In the genomic region with DNA sequence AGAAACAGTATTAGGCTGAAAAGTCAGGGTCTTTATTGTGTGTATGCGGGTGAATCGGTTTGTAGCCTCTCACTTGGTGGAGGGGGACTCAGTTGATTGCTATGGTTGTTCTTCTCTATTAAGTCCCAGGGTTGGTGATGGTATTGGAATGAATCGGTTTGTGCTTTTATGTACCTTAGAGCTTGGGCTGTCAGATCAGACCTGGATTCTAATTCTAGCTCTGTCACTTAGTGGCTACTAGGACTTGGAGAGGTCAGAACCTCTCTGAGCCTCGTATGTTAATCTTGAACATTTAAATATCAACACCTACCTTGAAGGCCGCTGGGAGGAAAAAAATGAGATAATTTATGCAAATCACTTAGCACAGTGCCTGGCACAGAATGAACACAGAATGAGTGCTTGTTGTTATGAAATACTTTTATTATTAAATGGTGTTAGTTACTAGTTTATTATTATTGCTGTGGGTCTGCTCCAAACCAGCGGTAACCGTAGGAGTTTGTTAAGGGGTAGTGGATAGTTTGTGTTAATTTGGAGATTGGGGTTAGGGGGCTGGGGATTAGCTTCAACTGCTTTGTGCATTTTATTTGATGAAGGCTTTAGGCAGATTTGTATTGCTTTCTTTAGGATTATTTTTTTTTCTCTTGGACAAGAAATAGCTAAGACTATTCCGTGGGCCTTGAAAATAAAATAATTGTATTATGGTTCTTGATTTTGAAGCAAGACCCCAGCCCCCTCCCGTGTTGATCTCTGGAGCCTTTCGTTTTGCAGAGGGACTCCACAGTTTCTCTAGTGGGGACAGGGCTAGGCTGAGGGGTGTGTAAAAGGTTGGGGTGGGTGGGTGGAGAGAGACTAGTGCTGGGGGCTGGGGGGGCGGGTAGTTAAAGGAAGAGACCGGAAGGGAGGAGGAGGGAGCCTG, we compare ENCODE assay signal across 8 cellular contexts. TPM values are rescaled to one million over a fixed set of nuclear protein-coding genes. Genes with fewer than 3 reads are reported as not detected.
A peak's percentile ranks its signal among the peaks of the same experiment; 100 is the strongest.
DNase-seq lines count a peak whose midpoint lies in the region; ATAC-seq, FAIRE-seq and TF ChIP-seq lines count a peak whose summit lies in the region.

No MANE protein-coding gene starts in this region.

- H3K36me3 ChIP-seq in ACC112 (ENCODE audit: insufficient read depth, low read length) (no peaks in the 10 kb centered on the region; the same call in 1 of the 2 replicates), H7 (replicated peaks; ENCODE audit: control insufficient read depth, insufficient read depth, low read length) (no peaks in the 10 kb centered on the region), keratinocyte (ENCODE audit: control insufficient read depth in 2 of 2, extremely low read depth in 1 of 2, insufficient read depth in 2 of 2, low read length in 2 of 2) (peaks cover 5 to 8% of the 10 kb centered on the region in 2 experiments)

- POLR2A ChIA-PET in activated CD8-positive, alpha-beta T cell treated with anti-CD3 and anti-CD28 coated beads, Interleukin-2, amount 10 ng/mL, durations not matched to agents 7 days and 5 days (lab: Charles Lee): interaction anchor here (0.6 to 1.8 kb wide), 6 partner anchors 10 to 95 kb away, joined by 3 to 5 read pairs (median 4); a partner anchor contains a TSS

- CTCF ChIA-PET in activated CD8-positive, alpha-beta T cell treated with anti-CD3 and anti-CD28 coated beads, Interleukin-2, amount 10 ng/mL, durations not matched to agents 7 days and 5 days (lab: Charles Lee): interaction anchor here (0.8 to 6.8 kb wide), 10 partner anchors 12 to 204 kb away, joined by 3 to 52 read pairs (median 4); a partner anchor contains a TSS

- dilution Hi-C loops in keratinocyte (cut with MboI; ENCODE audit: extremely low pct_ligation_motif_present, low sequenced_read_pairs): no loop called here

- peak; percentile 46 for FAIRE-seq in keratinocyte (lab: Jason Lieb, UNC)

- H3K4me1 ChIP-seq in ACC112 (ENCODE audit: control insufficient read depth, insufficient read depth, low read length, unreplicated experiment) (peaks cover 28% of the 10 kb centered on the region), keratinocyte (ENCODE audit: control insufficient read depth, extremely low read depth, insufficient read depth, low read length) (peaks cover 50% of the 10 kb centered on the region)

- peak overlapping the region; percentile 90 for H3K4me3 Mint-ChIP-seq in activated CD8-positive, alpha-beta T cell treated with anti-CD3 and anti-CD28 coated beads, Interleukin-2, amount 10 ng/mL, durations not matched to agents 7 days and 5 days

- no peak for TF ChIP-seq CTCF in keratinocyte (optimal IDR thresholded peaks at IDR 0.05 in 1 of 3, IDR thresholded peaks at IDR 0.05 in 1 of 3, conservative IDR thresholded peaks at IDR 0.05 in 1 of 3; ENCODE audit: extremely low read depth in 1 of 3, insufficient read depth in 2 of 3, low read length in 3 of 3)

- H3K27ac ChIP-seq in ACC112 (ENCODE audit: low read depth, low read length) (peak overlapping the region; percentile 94), keratinocyte (ENCODE audit: control insufficient read depth, insufficient read depth, low read length) (peak overlapping the region; percentile 93), temporal lobe (ENCODE audit: low read depth, low read length) (peak overlapping the region; percentile 92)

- H3K79me2 ChIP-seq in ACC112 (ENCODE audit: control insufficient read depth, insufficient read depth, low read length, unreplicated experiment) (peaks cover 17% of the 10 kb centered on the region), keratinocyte (ENCODE audit: control insufficient read depth, insufficient read depth, low read length) (peaks cover 7% of the 10 kb centered on the region)

- no peaks in the 10 kb centered on the region for H4K20me1 ChIP-seq in keratinocyte (ENCODE audit: control insufficient read depth, extremely low read depth, insufficient read depth, low read length)

- H3K36me3 Mint-ChIP-seq in activated CD8-positive, alpha-beta T cell treated with anti-CD3 and anti-CD28 coated beads, Interleukin-2, amount 10 ng/mL, durations not matched to agents 7 days and 5 days (ENCODE audit: low read depth): no peaks in the 10 kb centered on the region

- no peaks in the 10 kb centered on the region for H3K27me3 ChIP-seq in ACC112 (ENCODE audit: insufficient read depth, low read length)
- H3K27me3 ChIP-seq in H7 (ENCODE audit: control insufficient read depth, insufficient read depth, low read length): peaks cover 46% of the 10 kb centered on the region
- H3K27me3 ChIP-seq in keratinocyte (ENCODE audit: control insufficient read depth, extremely low read depth, insufficient read depth, low read length): no peaks in the 10 kb centered on the region

- H2AFZ ChIP-seq in ACC112 (ENCODE audit: low read length, unreplicated experiment) (no peak overlapping the region), keratinocyte (ENCODE audit: control insufficient read depth, low read length) (no peak overlapping the region)

- H3K9me3 ChIP-seq in keratinocyte (ENCODE audit: control insufficient read depth, low read depth, low read length): no peaks in the 10 kb centered on the region

- H3K27me3 Mint-ChIP-seq in activated CD8-positive, alpha-beta T cell treated with anti-CD3 and anti-CD28 coated beads, Interleukin-2, amount 10 ng/mL, durations not matched to agents 7 days and 5 days (ENCODE audit: low read depth): peaks cover 5% of the 10 kb centered on the region

- DNase-seq in H7 (no peak), keratinocyte (ENCODE audit: low read depth, low spot score) (no peak), cerebellum (ENCODE audit: low spot score) (no peak)
- no peak for DNase-seq in activated CD8-positive, alpha-beta T cell treated with anti-CD3 and anti-CD28 coated beads, Interleukin-2, amount 10 ng/mL, durations not matched to agents 7 days and 5 days
- DNase-seq in activated CD8-positive, alpha-beta memory T cell treated with anti-CD3 and anti-CD28 coated beads, Interleukin-2, amount 50 U/mL, for 4 hours: no peak

- ATAC-seq in activated CD8-positive, alpha-beta T cell treated with anti-CD3 and anti-CD28 coated beads, Interleukin-2, amount 10 ng/mL, durations not matched to agents 7 days and 5 days: no peak
- no peak for ATAC-seq in HG02763 (IDR thresholded peaks at IDR 0.05; ENCODE audit: unreplicated experiment)

- H3K4me3 ChIP-seq in ACC112 (ENCODE audit: low read depth, low read length) (peak overlapping the region; percentile 83), H7 (ENCODE audit: insufficient read depth, low read depth, low read length) (peak overlapping the region; percentile 75), keratinocyte (ENCODE audit: control insufficient read depth in 2 of 3, extremely low read depth in 1 of 3, insufficient read depth in 2 of 3, low read depth in 1 of 3, low read length in 3 of 3) (peak overlapping the region; percentile 19 to 78 (median 36))

- H3K4me1 Mint-ChIP-seq in activated CD8-positive, alpha-beta T cell treated with anti-CD3 and anti-CD28 coated beads, Interleukin-2, amount 10 ng/mL, durations not matched to agents 7 days and 5 days (ENCODE audit: low read depth): peaks cover 73% of the 10 kb centered on the region

- H3K9ac ChIP-seq in keratinocyte (ENCODE audit: control insufficient read depth, extremely low read depth, insufficient read depth, low read length): peak overlapping the region; percentile 60

- H3K27ac Mint-ChIP-seq in activated CD8-positive, alpha-beta T cell treated with anti-CD3 and anti-CD28 coated beads, Interleukin-2, amount 10 ng/mL, durations not matched to agents 7 days and 5 days: peak overlapping the region; percentile 73

- no peaks in the 10 kb centered on the region for H3K9me3 Mint-ChIP-seq in activated CD8-positive, alpha-beta T cell treated with anti-CD3 and anti-CD28 coated beads, Interleukin-2, amount 10 ng/mL, durations not matched to agents 7 days and 5 days (ENCODE audit: insufficient read depth)

- peak overlapping the region; percentile 85 for H3K4me2 ChIP-seq in keratinocyte (ENCODE audit: control insufficient read depth, extremely low read depth, insufficient read depth, low read depth, low read length)

- no peaks in the 10 kb centered on the region for H3K9me1 ChIP-seq in keratinocyte (ENCODE audit: control insufficient read depth, extremely low read depth, insufficient read depth, low read length)

RNA-seq across cellular contexts. Expression of a gene that starts 3.6 kb away (rescaled TPM):
- total RNA-seq in H7 (2014; rRNA removed; shearing (Covaris generic)): 1.1 and 1.6 TPM in 2 replicates
- total RNA-seq in activated CD8-positive, alpha-beta T cell treated with anti-CD3 and anti-CD28 coated beads, Interleukin-2, amount 10 ng/mL, durations not matched to agents 7 days and 5 days: 10 to 100 TPM; 12.4 to 12.6 TPM
- 1.0 to 1.6 TPM (median 1.4 TPM) in 3 replicates for polyA plus RNA-seq in keratinocyte
- 8.2 TPM for polyA plus RNA-seq in keratinocyte (2011; ENCODE audit: low read depth)
- 1.0 and 1.6 TPM in 2 replicates for polyA plus RNA-seq in keratinocyte (2011; cell fraction: cytosol; rRNA removed)
- 11.7 and 18.0 TPM in 2 replicates for polyA plus RNA-seq in keratinocyte (2011; cell fraction: nucleus; rRNA removed)
- 9.1 and 12.5 TPM in 2 replicates for polyA plus RNA-seq in keratinocyte (2012; ENCODE audit: low replicate concordance)
- polyA minus RNA-seq in keratinocyte: 2.3 to 8.4 TPM (median 5.9 TPM) in 3 replicates
- 4.0 TPM for polyA minus RNA-seq in keratinocyte (2011; cell fraction: cytosol; rRNA and poly(A)+ RNA removed)
- 18.1 and 23.6 TPM in 2 replicates for polyA minus RNA-seq in keratinocyte (2011; cell fraction: nucleus; rRNA and poly(A)+ RNA removed)
- total RNA-seq in temporal lobe (16.2 TPM), cerebellum (16.2 TPM)

RNA-seq across cellular contexts. Expression of a gene that starts 17.2 kb away (rescaled TPM):
- total RNA-seq in H7 (2014; rRNA removed; shearing (Covaris generic)): 7.2 and 27.0 TPM in 2 replicates
- total RNA-seq in activated CD8-positive, alpha-beta T cell treated with anti-CD3 and anti-CD28 coated beads, Interleukin-2, amount 10 ng/mL, durations not matched to agents 7 days and 5 days: 1 to 10 TPM in 1 of 2 experiments, under 1 TPM in 1; 0.87 to 1.2 TPM
- 0.14 to 0.45 TPM (median 0.24 TPM) in 3 replicates for polyA plus RNA-seq in keratinocyte
- not detected for polyA plus RNA-seq in keratinocyte (2011; ENCODE audit: low read depth)
- 0.09 and 0.16 TPM in 2 replicates for polyA plus RNA-seq in keratinocyte (2011; cell fraction: cytosol; rRNA removed)
- 2.1 and 3.6 TPM in 2 replicates for polyA plus RNA-seq in keratinocyte (2011; cell fraction: nucleus; rRNA removed)
- 0.36 and 1.5 TPM in 2 replicates for polyA plus RNA-seq in keratinocyte (2012; ENCODE audit: low replicate concordance)
- polyA minus RNA-seq in keratinocyte: not detected in 3 replicates
- not detected for polyA minus RNA-seq in keratinocyte (2011; cell fraction: cytosol; rRNA and poly(A)+ RNA removed)
- 2.6 TPM in 1 of 2 replicates, not detected in the other for polyA minus RNA-seq in keratinocyte (2011; cell fraction: nucleus; rRNA and poly(A)+ RNA removed)
- total RNA-seq in temporal lobe (0.49 TPM), cerebellum (3.2 TPM)

RNA-seq across cellular contexts. Expression of a gene that starts 19.7 kb away (rescaled TPM):
- 59.0 and 81.9 TPM in 2 replicates for total RNA-seq in H7 (2014; rRNA removed; shearing (Covaris generic))
- total RNA-seq in activated CD8-positive, alpha-beta T cell treated with anti-CD3 and anti-CD28 coated beads, Interleukin-2, amount 10 ng/mL, durations not matched to agents 7 days and 5 days: 10 to 100 TPM; 92.7 to 93.1 TPM
- 41.0 to 130 TPM (median 70.9 TPM) in 3 replicates for polyA plus RNA-seq in keratinocyte
- 31.0 TPM for polyA plus RNA-seq in keratinocyte (2011; ENCODE audit: low read depth)
- 30.0 and 56.4 TPM in 2 replicates for polyA plus RNA-seq in keratinocyte (2011; cell fraction: cytosol; rRNA removed)
- 21.9 and 22.5 TPM in 2 replicates for polyA plus RNA-seq in keratinocyte (2011; cell fraction: nucleus; rRNA removed)
- 51.7 and 115 TPM in 2 replicates for polyA plus RNA-seq in keratinocyte (2012; ENCODE audit: low replicate concordance)
- 11.5 to 53.1 TPM (median 28.6 TPM) in 3 replicates for polyA minus RNA-seq in keratinocyte
- 221 TPM for polyA minus RNA-seq in keratinocyte (2011; cell fraction: cytosol; rRNA and poly(A)+ RNA removed)
- polyA minus RNA-seq in keratinocyte (2011; cell fraction: nucleus; rRNA and poly(A)+ RNA removed): 8.3 and 23.7 TPM in 2 replicates
- 25.8 TPM for total RNA-seq in temporal lobe
- 28.6 TPM for total RNA-seq in cerebellum

RNA-seq across cellular contexts. Expression of a gene that starts 20.2 kb away (rescaled TPM):
- total RNA-seq in H7 (2014; rRNA removed; shearing (Covaris generic)): 10.2 and 10.3 TPM in 2 replicates
- 10 to 100 TPM in 1 of 2 experiments, 1 to 10 TPM in 1; 9.8 to 11.2 TPM for total RNA-seq in activated CD8-positive, alpha-beta T cell treated with anti-CD3 and anti-CD28 coated beads, Interleukin-2, amount 10 ng/mL, durations not matched to agents 7 days and 5 days
- polyA plus RNA-seq in keratinocyte: 9.0 to 14.8 TPM (median 12.4 TPM) in 3 replicates
- 3.5 TPM for polyA plus RNA-seq in keratinocyte (2011; ENCODE audit: low read depth)
- 7.8 and 10.9 TPM in 2 replicates for polyA plus RNA-seq in keratinocyte (2011; cell fraction: cytosol; rRNA removed)
- polyA plus RNA-seq in keratinocyte (2011; cell fraction: nucleus; rRNA removed): 15.4 and 19.2 TPM in 2 replicates
- polyA plus RNA-seq in keratinocyte (2012; ENCODE audit: low replicate concordance): 6.5 and 9.8 TPM in 2 replicates
- polyA minus RNA-seq in keratinocyte: 6.2 to 12.7 TPM (median 6.7 TPM) in 3 replicates
- 9.8 TPM for polyA minus RNA-seq in keratinocyte (2011; cell fraction: cytosol; rRNA and poly(A)+ RNA removed)
- 5.5 and 9.0 TPM in 2 replicates for polyA minus RNA-seq in keratinocyte (2011; cell fraction: nucleus; rRNA and poly(A)+ RNA removed)
- total RNA-seq in temporal lobe (9.6 TPM), cerebellum (15.3 TPM)

RNA-seq across cellular contexts. Expression of a gene that starts 51.0 kb away (rescaled TPM):
- total RNA-seq in H7 (2014; rRNA removed; shearing (Covaris generic)): 30.1 TPM in 2 replicates
- 100 to 1,000 TPM; 125 to 129 TPM for total RNA-seq in activated CD8-positive, alpha-beta T cell treated with anti-CD3 and anti-CD28 coated beads, Interleukin-2, amount 10 ng/mL, durations not matched to agents 7 days and 5 days
- 27.8 to 30.1 TPM (median 28.1 TPM) in 3 replicates for polyA plus RNA-seq in keratinocyte
- polyA plus RNA-seq in keratinocyte (2011; ENCODE audit: low read depth): 19.1 TPM
- 21.7 and 36.9 TPM in 2 replicates for polyA plus RNA-seq in keratinocyte (2011; cell fraction: cytosol; rRNA removed)
- 110 and 113 TPM in 2 replicates for polyA plus RNA-seq in keratinocyte (2011; cell fraction: nucleus; rRNA removed)
- polyA plus RNA-seq in keratinocyte (2012; ENCODE audit: low replicate concordance): 21.0 and 81.2 TPM in 2 replicates
- 51.0 to 122 TPM (median 65.2 TPM) in 3 replicates for polyA minus RNA-seq in keratinocyte
- polyA minus RNA-seq in keratinocyte (2011; cell fraction: cytosol; rRNA and poly(A)+ RNA removed): 83.5 TPM
- 50.3 and 60.0 TPM in 2 replicates for polyA minus RNA-seq in keratinocyte (2011; cell fraction: nucleus; rRNA and poly(A)+ RNA removed)
- 285 TPM for total RNA-seq in temporal lobe
- 121 TPM for total RNA-seq in cerebellum
